In genomic region chr9:121707477-121708424, GRCh38 we compare ENCODE assay signal across 9 cellular contexts. TPM values are rescaled to one million over a fixed set of nuclear protein-coding genes. Genes with fewer than 3 reads are reported as not detected.
A peak's percentile ranks its signal among the peaks of the same experiment; 100 is the strongest.
DNase-seq lines count a peak whose midpoint lies in the region; ATAC-seq, FAIRE-seq and TF ChIP-seq lines count a peak whose summit lies in the region.
"Had no signal": no experiment of that assay in that cellular context is flagged by ENCODE, and none has a peak within 500 bp of the region (broad histone marks: within the 10 kb centered on the region; RNA-seq: fewer than 3 reads in every experiment).

No MANE protein-coding gene starts in this region.

- ATAC-seq in GM19452 (IDR thresholded peaks at IDR 0.05; ENCODE audit: unreplicated experiment) (peak; percentile 98), HG03095 (IDR thresholded peaks at IDR 0.05; ENCODE audit: unreplicated experiment) (peak; percentile 98)

- H3K27ac Mint-ChIP-seq in activated T-helper 1 cell treated with anti-CD3 and anti-CD28 coated beads, Interleukin-12 subunit alpha, Interleukin-12 subunit beta, Interleukin-2, Interleukin-4 antibody, amounts not matched to agents 30 ng/mL and 10 ng/mL and 1 ng/mL, durations not matched to agents 14 hours and 24 hours and 36 hours = peak overlapping the region; percentile 50
- H3K27ac Mint-ChIP-seq in chondrocyte (ENCODE audit: unreplicated experiment) = no peak overlapping the region
- H3K27ac Mint-ChIP-seq: nephron had no signal

- H3K9me3 ChIP-seq in Karpas-422 (ENCODE audit: low read length) = no peaks in the 10 kb centered on the region

- no peaks in the 10 kb centered on the region for H3K36me3 Mint-ChIP-seq in activated T-helper 1 cell treated with anti-CD3 and anti-CD28 coated beads, Interleukin-12 subunit alpha, Interleukin-12 subunit beta, Interleukin-2, Interleukin-4 antibody, amounts not matched to agents 30 ng/mL and 10 ng/mL and 1 ng/mL, durations not matched to agents 14 hours and 24 hours and 36 hours (ENCODE audit: low read depth)
- H3K36me3 Mint-ChIP-seq in chondrocyte (ENCODE audit: low read depth) = peaks cover 3% of the 10 kb centered on the region

- no peaks in the 10 kb centered on the region for H3K27me3 ChIP-seq in Karpas-422 (ENCODE audit: low read length)

- intact Hi-C loops in activated T-helper 1 cell treated with anti-CD3 and anti-CD28 coated beads, Interleukin-12 subunit alpha, Interleukin-12 subunit beta, Interleukin-2, Interleukin-4 antibody, amounts not matched to agents 30 ng/mL and 10 ng/mL and 1 ng/mL, durations not matched to agents 14 hours and 24 hours and 36 hours (cut with micrococcal nuclease) = no loop called here

- peak; percentile 93 for FAIRE-seq in GM12891 (lab: Jason Lieb, UNC)

- no peak; the same call in 1 of the 2 replicates for TF ChIP-seq POLR2A in GM12891 (IDR thresholded peaks at IDR 0.05; ENCODE audit: low read depth, low read length)

- H3K4me3 Mint-ChIP-seq in activated T-helper 1 cell treated with anti-CD3 and anti-CD28 coated beads, Interleukin-12 subunit alpha, Interleukin-12 subunit beta, Interleukin-2, Interleukin-4 antibody, amounts not matched to agents 30 ng/mL and 10 ng/mL and 1 ng/mL, durations not matched to agents 14 hours and 24 hours and 36 hours = peak overlapping the region; percentile 32
- no peak overlapping the region for H3K4me3 Mint-ChIP-seq in chondrocyte (ENCODE audit: unreplicated experiment)
- H3K4me3 Mint-ChIP-seq: nephron had no signal

- H2AFZ ChIP-seq in Karpas-422 (ENCODE audit: low read length) = no peak overlapping the region

- no peak overlapping the region for H3K27ac ChIP-seq in Karpas-422 (ENCODE audit: low read length)

- H4K20me1 ChIP-seq in Karpas-422 (ENCODE audit: insufficient read depth, low read depth, low read length) = no peaks in the 10 kb centered on the region

- peaks cover 21% of the 10 kb centered on the region for H3K27me3 Mint-ChIP-seq in activated T-helper 1 cell treated with anti-CD3 and anti-CD28 coated beads, Interleukin-12 subunit alpha, Interleukin-12 subunit beta, Interleukin-2, Interleukin-4 antibody, amounts not matched to agents 30 ng/mL and 10 ng/mL and 1 ng/mL, durations not matched to agents 14 hours and 24 hours and 36 hours (ENCODE audit: insufficient read depth)
- H3K27me3 Mint-ChIP-seq in chondrocyte (ENCODE audit: low read depth) = no peaks in the 10 kb centered on the region

- H3K4me2 ChIP-seq in Karpas-422 (ENCODE audit: low read depth, low read length, poor library complexity, severe bottlenecking) = no peak overlapping the region

- no peaks in the 10 kb centered on the region for H3K9me2 ChIP-seq in Karpas-422 (replicated peaks; ENCODE audit: insufficient read depth, low read length)

- no peaks in the 10 kb centered on the region for H3K36me3 ChIP-seq in Karpas-422 (ENCODE audit: insufficient read depth, low read length)

- no peaks in the 10 kb centered on the region for H3K79me2 ChIP-seq in Karpas-422 (ENCODE audit: low read length)

- H3K9me3 Mint-ChIP-seq in activated T-helper 1 cell treated with anti-CD3 and anti-CD28 coated beads, Interleukin-12 subunit alpha, Interleukin-12 subunit beta, Interleukin-2, Interleukin-4 antibody, amounts not matched to agents 30 ng/mL and 10 ng/mL and 1 ng/mL, durations not matched to agents 14 hours and 24 hours and 36 hours = no peaks in the 10 kb centered on the region
- no peaks in the 10 kb centered on the region for H3K9me3 Mint-ChIP-seq in chondrocyte (ENCODE audit: low read depth)
- H3K9me3 Mint-ChIP-seq: nephron had no signal

- H3K4me1 Mint-ChIP-seq in activated T-helper 1 cell treated with anti-CD3 and anti-CD28 coated beads, Interleukin-12 subunit alpha, Interleukin-12 subunit beta, Interleukin-2, Interleukin-4 antibody, amounts not matched to agents 30 ng/mL and 10 ng/mL and 1 ng/mL, durations not matched to agents 14 hours and 24 hours and 36 hours (ENCODE audit: low read depth) = peaks cover 19% of the 10 kb centered on the region
- H3K4me1 Mint-ChIP-seq in chondrocyte (ENCODE audit: low read depth) = no peaks in the 10 kb centered on the region

- H3K9ac ChIP-seq in Karpas-422 (ENCODE audit: low read length) = no peak overlapping the region

- no peaks in the 10 kb centered on the region for H3K4me1 ChIP-seq in Karpas-422 (ENCODE audit: low read length)

- H3K4me3 ChIP-seq in Karpas-422 (ENCODE audit: low read length) = no peak overlapping the region

- DNase-seq in GM12891 (ENCODE audit: insufficient read length, low spot score) (peak; percentile 69), chondrocyte (ENCODE audit: low spot score) (no peak), Karpas-422 (no peak), nucleus accumbens (lab: John Stamatoyannopoulos, UW) (no peak), OCI-M2 (lab: John Stamatoyannopoulos, UW; ENCODE audit: unreplicated experiment) (no peak)
- DNase-seq in activated T-helper 1 cell treated with anti-CD3 and anti-CD28 coated beads, Interleukin-12 subunit alpha, Interleukin-12 subunit beta, Interleukin-2, Interleukin-4 antibody, amounts not matched to agents 30 ng/mL and 10 ng/mL and 1 ng/mL, durations not matched to agents 14 hours and 24 hours and 36 hours (ENCODE audit: low spot score) = peak; percentile 22

- no peak for TF ChIP-seq CTCF in chondrocyte (IDR thresholded peaks at IDR 0.05)

TF ChIP-seq in GM12891, 5 proteins besides CTCF, POLR2A, EP300 and RAD21:
- TF ChIP-seq SPI1 (IDR thresholded peaks at IDR 0.05; ENCODE audit: low read depth, low read length) (peak; percentile 53), PAX5 (IDR thresholded peaks at IDR 0.05; ENCODE audit: insufficient read depth, low read length, severe bottlenecking) (no peak), POLR2AphosphoS5 (IDR thresholded peaks at IDR 0.05; ENCODE audit: low read depth, low read length) (peak; percentile 37; the same call in 1 of the 2 replicates)

RNA-seq across cellular contexts. Expression of gene DAB2IP, which starts 56.3 kb away (rescaled TPM):
- polyA plus RNA-seq in GM12891 (2012; ENCODE audit: low read depth, missing spikeins) = 0.33 TPM
- 0.05 TPM in 1 of 2 replicates, not detected in the other for total RNA-seq in activated T-helper 1 cell treated with anti-CD3 and anti-CD28 coated beads, Interleukin-12 subunit alpha, Interleukin-12 subunit beta, Interleukin-2, Interleukin-4 antibody, amounts not matched to agents 30 ng/mL and 10 ng/mL and 1 ng/mL, durations not matched to agents 14 hours and 24 hours and 36 hours
- total RNA-seq in chondrocyte = 36.6 to 66.7 TPM (median 58.5 TPM) in 3 replicates
- 0.18 and 1.3 TPM in 2 replicates for total RNA-seq in Karpas-422 (2014; rRNA removed; shearing (Covaris generic); ENCODE audit: low replicate concordance)

Comparison
In these comparisons a context has a peak if more than half of its experiments do, and no peak if none do; other contexts are left out.
1. DNase-seq: peak in GM12891 (single experiment) and activated T-helper 1 cell treated with anti-CD3 and anti-CD28 coated beads, Interleukin-12 subunit alpha, Interleukin-12 subunit beta, Interleukin-2, Interleukin-4 antibody, amounts not matched to agents 30 ng/mL and 10 ng/mL and 1 ng/mL, durations not matched to agents 14 hours and 24 hours and 36 hours (single experiment); none in chondrocyte (single experiment), Karpas-422 (single experiment), nucleus accumbens (0 of 56) and OCI-M2 (single experiment).
2. RNA of gene DAB2IP, which starts 56.3 kb away (total RNA-seq): 36.6 to 66.7 TPM in chondrocyte; 0.18 to 1.3 TPM in Karpas-422 and 0.05 TPM in activated T-helper 1 cell treated with anti-CD3 and anti-CD28 coated beads, Interleukin-12 subunit alpha, Interleukin-12 subunit beta, Interleukin-2, Interleukin-4 antibody, amounts not matched to agents 30 ng/mL and 10 ng/mL and 1 ng/mL, durations not matched to agents 14 hours and 24 hours and 36 hours; every median in the first group is over 10 times any median in the second.